In genomic region chr10:7424315-7424714, GRCh38 we compare ENCODE assay signal across 12 cellular contexts. TPM values are rescaled to one million over a fixed set of nuclear protein-coding genes. Genes with fewer than 3 reads are reported as not detected.
DNase-seq lines count a peak whose midpoint lies in the region; ATAC-seq and TF ChIP-seq lines count a peak whose summit lies in the region.
"Had no signal": no experiment of that assay in that cellular context is flagged by ENCODE, and none has a peak within 500 bp of the region (broad histone marks: within the 10 kb centered on the region; RNA-seq: fewer than 3 reads in every experiment).

No MANE protein-coding gene starts in this region.

- CTCF ChIA-PET in naive thymus-derived CD4-positive, alpha-beta T cell (lab: Charles Lee) = interaction anchor here (0.7 to 2.7 kb wide), 4 partner anchors 13 to 263 kb away, joined by 3 to 12 read pairs (median 4); no protein-coding TSS in a partner anchor
- CTCF ChIA-PET in Calu3 (lab: Charles Lee) = interaction anchor here (0.6 kb wide), 1 partner anchor 570 kb away, joined by 3 read pairs; no protein-coding TSS in a partner anchor

- ATAC-seq in HG03571 (IDR thresholded peaks at IDR 0.05; ENCODE audit: unreplicated experiment) (peak; percentile 62), HG03095 (IDR thresholded peaks at IDR 0.05; ENCODE audit: unreplicated experiment) (no peak)
- peak; percentile 65 for ATAC-seq in naive thymus-derived CD4-positive, alpha-beta T cell

- H3K4me1 Mint-ChIP-seq in naive thymus-derived CD4-positive, alpha-beta T cell = peaks cover 5 to 24% (median 18%) of the 10 kb centered on the region in 7 donors
- no peaks in the 10 kb centered on the region for H3K4me1 Mint-ChIP-seq in Calu3 (ENCODE audit: low read depth, unreplicated experiment)

- H3K9me3 Mint-ChIP-seq in naive thymus-derived CD4-positive, alpha-beta T cell = peaks cover 0 to 4% (median 0%) of the 10 kb centered on the region in 11 donors
- no peaks in the 10 kb centered on the region for H3K9me3 Mint-ChIP-seq in Calu3 (ENCODE audit: low read depth, unreplicated experiment)

- no peaks in the 10 kb centered on the region for H3K27me3 ChIP-seq in naive thymus-derived CD4-positive, alpha-beta T cell (ENCODE audit: control insufficient read depth in 2 of 2, insufficient read depth in 2 of 2, low read length in 2 of 2)
- H3K27me3 ChIP-seq: adrenal gland had no signal

- intact Hi-C loops in naive thymus-derived CD4-positive, alpha-beta T cell (cut with micrococcal nuclease) = loop anchor here in 1 of 2 donors (1.0 kb wide), 3 partner anchors 101 to 263 kb away; no protein-coding TSS in a partner anchor
- intact Hi-C loops in Calu3 (cut with micrococcal nuclease; ENCODE audit: unreplicated experiment) = no loop called here

- H3K36me3 ChIP-seq in naive thymus-derived CD4-positive, alpha-beta T cell (ENCODE audit: control insufficient read depth in 2 of 3, insufficient read depth in 3 of 3, low read length in 3 of 3) = no peaks in the 10 kb centered on the region
- H3K36me3 ChIP-seq: adrenal gland had no signal

- H3K4me1 ChIP-seq in naive thymus-derived CD4-positive, alpha-beta T cell (ENCODE audit: control insufficient read depth in 2 of 2, insufficient read depth in 2 of 2, low read length in 2 of 2) = no peaks in the 10 kb centered on the region
- H3K4me1 ChIP-seq: adrenal gland had no signal

- peak overlapping the region in 4 of 9 donors; percentile 6 to 47 (median 23) for H3K27ac Mint-ChIP-seq in naive thymus-derived CD4-positive, alpha-beta T cell
- no peak overlapping the region for H3K27ac Mint-ChIP-seq in Calu3 (ENCODE audit: unreplicated experiment)

- peaks cover 0 to 34% (median 0%) of the 10 kb centered on the region in 5 donors for H3K27me3 Mint-ChIP-seq in naive thymus-derived CD4-positive, alpha-beta T cell
- peaks cover 72% of the 10 kb centered on the region for H3K27me3 Mint-ChIP-seq in Calu3 (ENCODE audit: unreplicated experiment)

- POLR2A ChIA-PET in naive thymus-derived CD4-positive, alpha-beta T cell (lab: Charles Lee) = interaction anchor here (1.5 kb wide), 1 partner anchor 60 kb away, joined by 5 read pairs; no protein-coding TSS in a partner anchor

- H3K36me3 Mint-ChIP-seq in naive thymus-derived CD4-positive, alpha-beta T cell = peaks cover 0 to 6% (median 0%) of the 10 kb centered on the region in 5 donors
- H3K36me3 Mint-ChIP-seq in Calu3 (ENCODE audit: insufficient read depth, unreplicated experiment) = no peaks in the 10 kb centered on the region
- H3K36me3 Mint-ChIP-seq: CD14-positive monocyte had no signal

- no peak for TF ChIP-seq CTCF in Calu3 (IDR thresholded peaks at IDR 0.05; ENCODE audit: unreplicated experiment)

- H3K4me3 Mint-ChIP-seq in naive thymus-derived CD4-positive, alpha-beta T cell = no peak overlapping the region
- no peak overlapping the region for H3K4me3 Mint-ChIP-seq in Calu3 (ENCODE audit: low read depth, unreplicated experiment)

- no TSS peak for BruUV-seq in Calu3 (replicated peaks; lab: Mats Ljungman, UMichigan)

- no peak overlapping the region for H3K27ac ChIP-seq in naive thymus-derived CD4-positive, alpha-beta T cell (ENCODE audit: low read depth, low read length)
- H3K27ac ChIP-seq: adrenal gland had no signal

- no peaks in the 10 kb centered on the region for H3K9me3 ChIP-seq in naive thymus-derived CD4-positive, alpha-beta T cell (ENCODE audit: control insufficient read depth in 2 of 3, low read length in 3 of 3)
- H3K9me3 ChIP-seq: adrenal gland had no signal

- peak; percentile 60 for DNase-seq in ELF-1 (ENCODE audit: low read depth, low spot score)
- peak; percentile 43 for DNase-seq in activated CD8-positive, alpha-beta memory T cell treated with anti-CD3 and anti-CD28 coated beads, Interleukin-2, amount 50 U/mL, for 4 hours
- DNase-seq in naive thymus-derived CD4-positive, alpha-beta T cell = peak in 1 of 9 donors; percentile 16
- no peak for DNase-seq in NCI-H1694 treated with DMSO at 0.1 percent for 48 hours (lab: John Stamatoyannopoulos, UW)
- no peak for DNase-seq in GF-D8 (lab: John Stamatoyannopoulos, UW)
- no peak for DNase-seq in Calu3
- DNase-seq: adrenal gland, cortex of kidney, NCI-H82 had no signal

- no peak overlapping the region for H3K4me3 ChIP-seq in naive thymus-derived CD4-positive, alpha-beta T cell (ENCODE audit: low read length)
- H3K4me3 ChIP-seq: adrenal gland had no signal

RNA-seq across cellular contexts. Expression of gene SFMBT2, which starts 13.5 kb away (rescaled TPM):
- 10 to 100 TPM; 38.6 to 50.9 (median 40.9) TPM for total RNA-seq in naive thymus-derived CD4-positive, alpha-beta T cell
- polyA plus RNA-seq in naive thymus-derived CD4-positive, alpha-beta T cell = 1 to 10 TPM; 7.4 to 8.1 TPM
- total RNA-seq in Calu3 (2022) = 0.64 and 1.7 TPM in 2 replicates

Comparison
In these comparisons a context has a peak if more than half of its experiments do, and no peak if none do; other contexts are left out.
1. DNase-seq: peak in ELF-1 (single experiment) and activated CD8-positive, alpha-beta memory T cell treated with anti-CD3 and anti-CD28 coated beads, Interleukin-2, amount 50 U/mL, for 4 hours (single experiment); none in NCI-H1694 treated with DMSO at 0.1 percent for 48 hours (single experiment), GF-D8 (single experiment) and Calu3 (single experiment).
2. RNA of gene SFMBT2, which starts 13.5 kb away (total RNA-seq): 38.6 to 50.9 TPM in naive thymus-derived CD4-positive, alpha-beta T cell; 0.64 to 1.7 TPM in Calu3; every median in the first group is over 10 times any median in the second.